ENCODE assay signal across 1 cellular context in genomic region chr10:112637901-112638300, GRCh38.
TF ChIP-seq lines count a peak whose summit lies in the region.

No MANE protein-coding gene starts in this region.

TF ChIP-seq in HepG2, 621 proteins besides CTCF, POLR2A, EP300 and RAD21 (continued from another document):
- TF ChIP-seq GATAD2A (CRISPR knock-in tag; IDR thresholded peaks at IDR 0.05) = peak; percentile 46; the same call in 1 of the 2 replicates
- peak; percentile 53; the same call in 1 of the 2 replicates for TF ChIP-seq ONECUT2 (CRISPR knock-in tag; IDR thresholded peaks at IDR 0.05)
- TF ChIP-seq HOXA5 (CRISPR knock-in tag; IDR thresholded peaks at IDR 0.05) = no peak
- peak; percentile 34; the same call in 1 of the 2 replicates for TF ChIP-seq ARID5B (CRISPR knock-in tag; IDR thresholded peaks at IDR 0.05)
- peak; percentile 48; the same call in 1 of the 2 replicates for TF ChIP-seq ISL2 (CRISPR knock-in tag; IDR thresholded peaks at IDR 0.05)
- no peak for TF ChIP-seq HMGXB3 (CRISPR knock-in tag; IDR thresholded peaks at IDR 0.05; ENCODE audit: borderline replicate concordance)
- no peak for TF ChIP-seq RNF2 (conservative IDR thresholded peaks at IDR 0.05; ENCODE audit: low read depth)
- TF ChIP-seq TFAP4 (IDR thresholded peaks at IDR 0.05; ENCODE audit: borderline replicate concordance, low read depth) = 0 out of 2 replicates have a peak, but pooled peaks have one; percentile 45
- peak; percentile 28; the same call in 1 of the 2 replicates for TF ChIP-seq TCF7 (IDR thresholded peaks at IDR 0.05; ENCODE audit: low read depth)
TF ChIP-seq in HepG2: peak in this region for 7.
